In genomic region chr6:109023348-109023925, GRCh38 we compare ENCODE assay signal across 18 cellular contexts.
DNase-seq lines count a peak whose midpoint lies in the region; ATAC-seq lines count a peak whose summit lies in the region.
"Had no signal": no experiment of that assay in that cellular context is flagged by ENCODE, and none has a peak within 500 bp of the region (broad histone marks: within the 10 kb centered on the region; RNA-seq: fewer than 3 reads in every experiment).

No MANE protein-coding gene starts in this region.

- peaks cover 0 to 3% (median 0%) of the 10 kb centered on the region in 7 donors for H3K9me3 Mint-ChIP-seq in naive B cell
- H3K9me3 Mint-ChIP-seq: CD8-positive, alpha-beta memory T cell had no signal

- H3K9ac ChIP-seq in SK-N-MC (ENCODE audit: insufficient read length), result no peak overlapping the region

- peak overlapping the region in 4 of 6 donors; percentile 41 to 69 (median 54) for H3K27ac Mint-ChIP-seq in naive B cell

- DNase-seq in KBM-7 (peak; percentile 29), SK-N-MC (ENCODE audit: low read depth, low spot score) (no peak), naive B cell (no peak), SKM-1 treated with dmso at 0.1 percent for 144 hours (lab: John Stamatoyannopoulos, UW; ENCODE audit: unreplicated experiment) (no peak), DMS53 (lab: John Stamatoyannopoulos, UW) (no peak), NCI-H1417 treated with DMSO at 0.1 percent for 48 hours (lab: John Stamatoyannopoulos, UW) (no peak)
- DNase-seq in effector CD4-positive, alpha-beta T cell, result no peak
- DNase-seq: CD8-positive, alpha-beta memory T cell; DND-41; GOT3; KG1; MG63; NCI-H1105 treated with DMSO at 0.1 percent for 48 hours; NCI-H187 treated with DMSO at 0.1 percent for 48 hours; NCI-H2171; NCI-H446; NCI-H69 had no signal

- H3K9me3 ChIP-seq in SK-N-MC (ENCODE audit: low read depth, low read length), result no peaks in the 10 kb centered on the region
- H3K9me3 ChIP-seq: MG63 had no signal

- H3K4me1 Mint-ChIP-seq in naive B cell, result peaks cover 15 to 69% (median 50%) of the 10 kb centered on the region in 3 donors

- in situ Hi-C loops in KBM-7 (cut with MboI; ENCODE audit: low pct_unique_long_range_greater_than_20kb, low sequenced_read_pairs), result no loop called here

- H3K4me3 ChIP-seq in SK-N-MC, result no peak overlapping the region
- H3K4me3 ChIP-seq: MG63 had no signal

- H3K27ac ChIP-seq in SK-N-MC, result peak overlapping the region; percentile 7; the same call in 1 of the 2 replicates
- H3K27ac ChIP-seq: RWPE1 had no signal

- peak overlapping the region in 2 of 8 donors; percentile 1 to 2 for H3K4me3 Mint-ChIP-seq in naive B cell
- H3K4me3 Mint-ChIP-seq: CD8-positive, alpha-beta memory T cell had no signal

- no peaks in the 10 kb centered on the region for H3K36me3 Mint-ChIP-seq in naive B cell

- H3K36me3 ChIP-seq in SK-N-MC (ENCODE audit: insufficient read depth, low read length), result no peaks in the 10 kb centered on the region
- H3K36me3 ChIP-seq: MG63 had no signal

- H3K27me3 Mint-ChIP-seq in naive B cell, result no peaks in the 10 kb centered on the region
- H3K27me3 Mint-ChIP-seq: CD8-positive, alpha-beta memory T cell had no signal

- ATAC-seq in naive B cell (ENCODE audit: low read depth in 2 of 2), result peak; percentile 61 to 67
